ENCODE assay signal across 22 cellular contexts in genomic region chr10:98577578-98577977, GRCh38.
DNase-seq lines count a peak whose midpoint lies in the region; ATAC-seq and TF ChIP-seq lines count a peak whose summit lies in the region.
"Had no signal": no experiment of that assay in that cellular context is flagged by ENCODE, and none has a peak within 500 bp of the region (broad histone marks: within the 10 kb centered on the region; RNA-seq: fewer than 3 reads in every experiment).

No MANE protein-coding gene starts in this region.

- no peak for ATAC-seq in right lobe of liver
- ATAC-seq in GM21515 (IDR thresholded peaks at IDR 0.05; ENCODE audit: unreplicated experiment), result no peak
- ATAC-seq in stimulated activated memory B cell treated with anti-CD40 and anti-IgM and Interleukin-4, amounts not matched to agents 10 μg/mL and 1 μg/mL and 100 μg/mL, for 72 hours, result no peak
- ATAC-seq: CD8-positive, alpha-beta T cell; Right ventricle myocardium inferior; SK-N-SH treated with all-trans-retinoic acid at 6 μM for 48 hours had no signal

- DNase-seq in LNCaP clone FGC (ENCODE audit: low read depth) (no peak), erythroblast (lab: John Stamatoyannopoulos, UW) (peak; percentile 2 to 9), vagina (ENCODE audit: extremely low spot score in 2 of 2) (no peak), right lobe of liver (no peak)
- DNase-seq: C1 segment of cervical spinal cord; Caco-2; CD8-positive, alpha-beta T cell; DMS 273 treated with DMSO at 0.1 percent for 48 hours; DND-41; NCI-H1092 treated with DMSO at 0.1 percent for 48 hours; NCI-H146; NCI-H1930; NCI-H2107; NCI-H524; SJCRH30 had no signal

- H3K27me3 ChIP-seq in vagina (no peaks in the 10 kb centered on the region), right lobe of liver (no peaks in the 10 kb centered on the region)
- H3K27me3 ChIP-seq: SJCRH30 had no signal

- intact Hi-C loops in vagina (cut with DNase I) (no loop called here), right lobe of liver (cut with DNase I) (no loop called here)

- H3K27me3 Mint-ChIP-seq in stimulated activated memory B cell treated with anti-CD40 and anti-IgM and Interleukin-4, amounts not matched to agents 10 μg/mL and 1 μg/mL and 100 μg/mL, for 72 hours, result peaks cover 45% of the 10 kb centered on the region

- H3K36me3 Mint-ChIP-seq in stimulated activated memory B cell treated with anti-CD40 and anti-IgM and Interleukin-4, amounts not matched to agents 10 μg/mL and 1 μg/mL and 100 μg/mL, for 72 hours, result no peaks in the 10 kb centered on the region
- H3K36me3 Mint-ChIP-seq: CD8-positive, alpha-beta T cell; IgD-negative memory B cell had no signal

- H3K4me3 ChIP-seq in LNCaP clone FGC (ENCODE audit: low read depth, low read length) (no peak overlapping the region), vagina (no peak overlapping the region), right lobe of liver (no peak overlapping the region)
- H3K4me3 ChIP-seq: SJCRH30 had no signal

- no peak for TF ChIP-seq POLR2A in erythroblast (IDR thresholded peaks at IDR 0.05; ENCODE audit: low read length)
- TF ChIP-seq POLR2A in vagina (IDR thresholded peaks at IDR 0.05), result no peak
- TF ChIP-seq POLR2A in right lobe of liver (IDR thresholded peaks at IDR 0.05), result no peak

- H3K27ac ChIP-seq in C4-2B (peak overlapping the region; percentile 36; the same call in 1 of the 2 replicates), vagina (peak overlapping the region; percentile 14), right lobe of liver (no peak overlapping the region)
- H3K27ac ChIP-seq: KMS-11, SJCRH30 had no signal

- no peaks in the 10 kb centered on the region for H3K9me3 Mint-ChIP-seq in stimulated activated memory B cell treated with anti-CD40 and anti-IgM and Interleukin-4, amounts not matched to agents 10 μg/mL and 1 μg/mL and 100 μg/mL, for 72 hours
- H3K9me3 Mint-ChIP-seq: CD8-positive, alpha-beta T cell; IgD-negative memory B cell had no signal

- H3K36me3 ChIP-seq in vagina (no peaks in the 10 kb centered on the region), right lobe of liver (no peaks in the 10 kb centered on the region)
- H3K36me3 ChIP-seq: SJCRH30 had no signal

- TF ChIP-seq CTCF in C4-2B (conservative IDR thresholded peaks at IDR 0.05) (peak; percentile 42), LNCaP clone FGC (IDR thresholded peaks at IDR 0.05; ENCODE audit: control insufficient read depth, extremely low read depth, insufficient read depth) (peak; percentile 47), vagina (IDR thresholded peaks at IDR 0.05) (no peak), right lobe of liver (IDR thresholded peaks at IDR 0.05) (no peak)

- H3K4me1 Mint-ChIP-seq in stimulated activated memory B cell treated with anti-CD40 and anti-IgM and Interleukin-4, amounts not matched to agents 10 μg/mL and 1 μg/mL and 100 μg/mL, for 72 hours, result no peaks in the 10 kb centered on the region
- H3K4me1 Mint-ChIP-seq: IgD-negative memory B cell had no signal

- H3K4me1 ChIP-seq in vagina (no peaks in the 10 kb centered on the region), right lobe of liver (peaks cover 0 to 4% (median 0%) of the 10 kb centered on the region in 4 donors)
- H3K4me1 ChIP-seq: Caco-2, SJCRH30 had no signal

- H3K27ac Mint-ChIP-seq in stimulated activated memory B cell treated with anti-CD40 and anti-IgM and Interleukin-4, amounts not matched to agents 10 μg/mL and 1 μg/mL and 100 μg/mL, for 72 hours, result no peak overlapping the region
- H3K27ac Mint-ChIP-seq: CD8-positive, alpha-beta T cell; IgD-negative memory B cell had no signal

- no peak overlapping the region for H3K4me3 Mint-ChIP-seq in stimulated activated memory B cell treated with anti-CD40 and anti-IgM and Interleukin-4, amounts not matched to agents 10 μg/mL and 1 μg/mL and 100 μg/mL, for 72 hours
- H3K4me3 Mint-ChIP-seq: CD8-positive, alpha-beta T cell; IgD-negative memory B cell had no signal

- H3K9me3 ChIP-seq in vagina (no peaks in the 10 kb centered on the region), right lobe of liver (no peaks in the 10 kb centered on the region)
- H3K9me3 ChIP-seq: Caco-2, SJCRH30 had no signal

Comparison
In these comparisons a context has a peak if more than half of its experiments do, and no peak if none do; other contexts are left out.
1. H3K27ac ChIP-seq: peak in C4-2B (single experiment) and vagina (single experiment); none in right lobe of liver (0 of 3).
2. CTCF ChIP-seq: peak in C4-2B (single experiment) and LNCaP clone FGC (single experiment); none in vagina (0 of 3) and right lobe of liver (0 of 4).
3. DNase-seq: peak in erythroblast (2 of 2); none in LNCaP clone FGC (single experiment), vagina (0 of 2) and right lobe of liver (0 of 3).